In the genomic region with DNA sequence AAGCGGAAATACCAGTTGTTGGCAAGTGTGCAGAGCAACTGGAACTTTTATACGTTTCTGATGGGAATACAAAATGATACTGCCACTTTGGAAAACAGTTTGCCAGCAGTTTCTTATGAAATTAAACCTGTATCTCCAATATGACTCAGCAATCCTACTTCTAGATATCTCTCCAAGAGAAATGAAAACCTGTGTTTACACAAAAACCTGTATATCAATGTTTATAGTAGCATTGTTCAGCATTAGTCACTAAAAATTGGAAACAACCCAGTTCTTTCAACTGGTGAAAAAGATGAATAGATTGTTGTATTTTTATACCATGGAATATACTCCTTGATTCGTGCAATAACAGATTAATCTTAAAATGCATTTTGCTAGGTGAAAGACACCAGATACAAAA, we compare ENCODE assay signal across 20 cellular contexts. TPM values are rescaled to one million over a fixed set of nuclear protein-coding genes. Genes with fewer than 3 reads are reported as not detected.
DNase-seq lines count a peak whose midpoint lies in the region; ATAC-seq and TF ChIP-seq lines count a peak whose summit lies in the region.
"Had no signal": no experiment of that assay in that cellular context is flagged by ENCODE, and none has a peak within 500 bp of the region (broad histone marks: within the 10 kb centered on the region; RNA-seq: fewer than 3 reads in every experiment).

No MANE protein-coding gene starts in this region.

- no peaks in the 10 kb centered on the region for H3K79me2 ChIP-seq in PC-3 (ENCODE audit: low read length)

- DNase-seq in ELR (ENCODE audit: low read depth) (peak; percentile 78), PC-3 (peak; percentile 92), dermis blood vessel endothelial cell (peak; percentile 42), lung microvascular endothelial cell (ENCODE audit: low read depth in 2 of 2) (peak; percentile 27 to 69), heart right ventricle (no peak), AML-193 (lab: John Stamatoyannopoulos, UW) (no peak)
- DNase-seq: activated CD4-positive, alpha-beta T cell treated with anti-CD3 and anti-CD28 coated beads, Interleukin-2, amount 10 ng/mL, durations not matched to agents 7 days and 5 days; activated naive CD8-positive, alpha-beta T cell treated with anti-CD3 and anti-CD28 coated beads, Interleukin-2, amount 50 U/mL, for 24 hours; activated T-cell treated with anti-CD3 and anti-CD28 coated beads, Interleukin-2, amount 50 U/mL, for 1 hour; C1 segment of cervical spinal cord; gastrocnemius medialis; Karpas-422; NCI-H2029 treated with DMSO at 0.1 percent for 48 hours; ovary; SJCRH30; spleen; T-helper 9 cell had no signal

- H3K27ac ChIP-seq in PC-3 (ENCODE audit: low read length) (peak overlapping the region; percentile 72), heart right ventricle (no peak overlapping the region)
- H3K27ac ChIP-seq: gastrocnemius medialis, ovary, SJCRH30, spleen had no signal

- H3F3A ChIP-seq in PC-3 (ENCODE audit: low read length, unreplicated experiment), result peaks cover 6% of the 10 kb centered on the region

- BruUV-seq in PC-3 (replicated peaks; lab: Mats Ljungman, UMichigan), result no TSS peak

- TF ChIP-seq CTCF in PC-3 (conservative IDR thresholded peaks at IDR 0.05; ENCODE audit: low read depth, low read length), result no peak
- TF ChIP-seq CTCF in heart right ventricle (IDR thresholded peaks at IDR 0.05), result no peak

- WGBS in heart right ventricle, 2 donors, result 75% methylated on average over 3 of the region's 3 CpGs

- H3K4me3 ChIP-seq in PC-3 (ENCODE audit: low read length), result peak overlapping the region; percentile 27; the same call in 1 of the 2 replicates
- no peak overlapping the region for H3K4me3 ChIP-seq in heart right ventricle
- H3K4me3 ChIP-seq: gastrocnemius medialis, ovary, SJCRH30, spleen had no signal

- POLR2A ChIA-PET in PC-3 (lab: Charles Lee; ENCODE audit: unreplicated experiment), result no interaction called here

- intact Hi-C loops in PC-3 (cut with micrococcal nuclease) (loop anchor here (2.0 kb wide), 2 partner anchors 16 to 26 kb away; a partner anchor contains a TSS), heart right ventricle (cut with DNase I) (no loop called here)

- H3K9me3 ChIP-seq in PC-3 (ENCODE audit: low read length) (no peaks in the 10 kb centered on the region), heart right ventricle (no peaks in the 10 kb centered on the region)
- H3K9me3 ChIP-seq: gastrocnemius medialis, ovary, SJCRH30, spleen had no signal

- no peaks in the 10 kb centered on the region for H3K27me3 ChIP-seq in PC-3 (ENCODE audit: low read length)
- H3K27me3 ChIP-seq in heart right ventricle, result no peaks in the 10 kb centered on the region
- H3K27me3 ChIP-seq: gastrocnemius medialis, ovary, SJCRH30, spleen had no signal

- no peak overlapping the region for H3K9ac ChIP-seq in PC-3 (ENCODE audit: low read length)

- no peak overlapping the region for H2AFZ ChIP-seq in PC-3 (ENCODE audit: low read length)

- ATAC-seq in PC-3 (peak; percentile 94), HG03521 (IDR thresholded peaks at IDR 0.05; ENCODE audit: unreplicated experiment) (no peak), heart right ventricle (no peak), GM19467 (IDR thresholded peaks at IDR 0.05; ENCODE audit: unreplicated experiment) (no peak)
- ATAC-seq: activated naive CD8-positive, alpha-beta T cell treated with anti-CD3 and anti-CD28 coated beads, Interleukin-2, amount 50 U/mL, for 24 hours; gastrocnemius medialis had no signal

- no peaks in the 10 kb centered on the region for H4K20me1 ChIP-seq in PC-3 (ENCODE audit: low read length)

- CTCF ChIA-PET in PC-3 (lab: Charles Lee), result no interaction called here

- H3K36me3 ChIP-seq in PC-3 (ENCODE audit: low read depth, low read length) (no peaks in the 10 kb centered on the region), heart right ventricle (no peaks in the 10 kb centered on the region)
- H3K36me3 ChIP-seq: gastrocnemius medialis, ovary, SJCRH30, spleen had no signal

- H3K4me1 ChIP-seq in PC-3 (ENCODE audit: insufficient read depth, low read length), result peaks cover 22% of the 10 kb centered on the region
- H3K4me1 ChIP-seq in heart right ventricle, result peaks cover 0 to 6% (median 0%) of the 10 kb centered on the region in 9 donors
- H3K4me1 ChIP-seq: gastrocnemius medialis, SJCRH30 had no signal

- H3K4me2 ChIP-seq in PC-3 (ENCODE audit: low read length), result peak overlapping the region; percentile 68

- H3K9me2 ChIP-seq in PC-3 (replicated peaks; ENCODE audit: low read length), result no peaks in the 10 kb centered on the region

RNA-seq across cellular contexts. Expression of a gene that starts 26.8 kb away (rescaled TPM):
- total RNA-seq in PC-3 (2014; rRNA removed) (3.4 and 4.3 TPM in 2 replicates), dermis blood vessel endothelial cell (10.9 and 14.1 TPM in 2 replicates), lung microvascular endothelial cell (6.8 and 8.1 TPM in 2 replicates), heart right ventricle (1 to 10 TPM; 4.9 to 7.6 (median 6.5) TPM)
- 1 to 10 TPM; 1.3 to 1.9 TPM for polyA plus RNA-seq in heart right ventricle

RNA-seq across cellular contexts. Expression of a gene that starts 32.1 kb away (rescaled TPM):
- total RNA-seq in PC-3 (2014; rRNA removed), result not detected in 2 replicates
- 0.28 TPM in 1 of 2 replicates, not detected in the other for total RNA-seq in dermis blood vessel endothelial cell
- not detected in 2 replicates for total RNA-seq in lung microvascular endothelial cell
- not detected for total RNA-seq in heart right ventricle
- polyA plus RNA-seq in heart right ventricle, result not detected
- total RNA-seq: activated CD4-positive, alpha-beta T cell treated with anti-CD3 and anti-CD28 coated beads, Interleukin-2, amount 10 ng/mL, durations not matched to agents 7 days and 5 days; Daoy; gastrocnemius medialis; SJCRH30; spleen had no signal
- polyA plus RNA-seq: ovary, spleen had no signal

RNA-seq across cellular contexts. Expression of a gene that starts 38.0 kb away (rescaled TPM):
- total RNA-seq in PC-3 (2014; rRNA removed) (566 and 852 TPM in 2 replicates), dermis blood vessel endothelial cell (279 and 458 TPM in 2 replicates), lung microvascular endothelial cell (399 and 400 TPM in 2 replicates), heart right ventricle (1,000 to 10,000 TPM in 9 of 10 donors, 100 to 1,000 TPM in 1; 915 to 1,917 (median 1,407) TPM)
- 1,000 to 10,000 TPM; 3,138 to 7,586 TPM for polyA plus RNA-seq in heart right ventricle

RNA-seq across cellular contexts. Expression of a gene that starts 42.1 kb away (rescaled TPM):
- total RNA-seq in PC-3 (2014; rRNA removed), result 106 and 119 TPM in 2 replicates
- total RNA-seq in dermis blood vessel endothelial cell, result 142 and 160 TPM in 2 replicates
- 238 and 253 TPM in 2 replicates for total RNA-seq in lung microvascular endothelial cell
- 10 to 100 TPM; 45.1 to 72.7 (median 52.8) TPM for total RNA-seq in heart right ventricle
- 10 to 100 TPM; 15.7 to 45.4 TPM for polyA plus RNA-seq in heart right ventricle

Comparison
In these comparisons a context has a peak if more than half of its experiments do, and no peak if none do; other contexts are left out.
1. DNase-seq: peak in ELR (single experiment), PC-3 (single experiment), dermis blood vessel endothelial cell (single experiment) and lung microvascular endothelial cell (2 of 2); none in heart right ventricle (0 of 2) and AML-193 (0 of 2).